In genomic region chr7:22443370-22444180, GRCh38 we compare ENCODE assay signal across 1 cellular context.
TF ChIP-seq lines count a peak whose summit lies in the region.

No MANE protein-coding gene starts in this region.

TF ChIP-seq in K562, 482 proteins besides CTCF, POLR2A, EP300 and RAD21 (continued from another document):
- TF ChIP-seq SMAD1 (IDR thresholded peaks at IDR 0.05; ENCODE audit: low read depth, low read length, partially characterized antibody) = no peak
- TF ChIP-seq CBFA2T2 (conservative IDR thresholded peaks at IDR 0.05) = peak; percentile 25; the same call in 1 of the 2 replicates
TF ChIP-seq in K562: peak in this region for 44.
